ENCODE assay signal across 29 cellular contexts in genomic region chr22:20378110-20378509, GRCh38.
"Had no signal": no experiment of that assay in that cellular context is flagged by ENCODE, and none has a peak within 500 bp of the region (broad histone marks: within the 10 kb centered on the region; RNA-seq: fewer than 3 reads in every experiment).

No MANE protein-coding gene starts in this region.

- H3K4me3 ChIP-seq: left lung, lower lobe of right lung, mucosa of descending colon, pancreas, prostate gland, skin epidermis, tibial nerve, upper lobe of left lung, vagina had no signal

- ATAC-seq: left colon; left lung; lower lobe of right lung; mucosa of descending colon; naive thymus-derived CD4-positive, alpha-beta T cell; natural killer cell treated with Interleukin-12 subunit alpha and Interleukin-12 subunit beta and Interleukin-15 and Interleukin-18, amount 100 ng/mL, for 72 hours; pancreas; right cardiac atrium; sciatic nerve; stimulated activated memory B cell treated with anti-CD40 and anti-IgM and Interleukin-4, amounts not matched to agents 10 μg/mL and 1 μg/mL and 100 μg/mL, for 72 hours; stimulated activated naive CD8-positive, alpha-beta T cell treated with anti-CD3 and anti-CD28 coated beads, Interleukin-15, amount 100 ng/mL, for 72 hours had no signal

- H3K27me3 ChIP-seq: left lung, pancreas, upper lobe of left lung, vagina had no signal

- H3K36me3 ChIP-seq: left lung, lower lobe of right lung, pancreas, prostate gland, tibial nerve, upper lobe of left lung, vagina had no signal

- H3K4me1 ChIP-seq: left lung, lower lobe of right lung, pancreas, prostate gland, tibial nerve, upper lobe of left lung, vagina had no signal

- H3K9me3 ChIP-seq: left lung, lower lobe of right lung, mucosa of descending colon, pancreas, prostate gland, tibial nerve, upper lobe of left lung, vagina had no signal

- DNase-seq: hippocampal formation; kidney; left colon; left lung; lower lobe of right lung; mammary epithelial cell; mesenchymal stem cell; midbrain; mucosa of descending colon; naive thymus-derived CD4-positive, alpha-beta T cell; pancreas; posterior cingulate gyrus; retina; right cardiac atrium; stimulated activated CD4-positive, alpha-beta T cell treated with anti-CD3 and anti-CD28 coated beads, Interleukin-12 subunit alpha, Interleukin-12 subunit beta, amount 100 ng/mL, for 4 hours; stimulated activated CD4-positive, alpha-beta T cell treated with anti-CD3 and anti-CD28 coated beads, Interleukin-15, amount 100 ng/mL, for 24 hours; stimulated activated CD4-positive, alpha-beta T cell treated with anti-CD3 and anti-CD28 coated beads, Interleukin-4, amount 100 ng/mL, for 4 hours; stimulated activated CD8-positive, alpha-beta memory T cell treated with anti-CD3 and anti-CD28 coated beads, Interleukin-4, amount 100 ng/mL, for 48 hours; stimulated activated naive CD4-positive, alpha-beta T cell treated with Interleukin-2 at 50 U/mL for 16 hours; stimulated activated naive CD8-positive, alpha-beta T cell treated with anti-CD3 and anti-CD28 coated beads, Interleukin-15, amount 100 ng/mL, for 72 hours; substantia nigra; upper lobe of left lung had no signal

- H3K27ac ChIP-seq: left lung, lower lobe of right lung, pancreas, prostate gland, skin epidermis, tibial nerve, upper lobe of left lung, vagina had no signal
